ENCODE assay signal across 22 cellular contexts in genomic region chr20:63561624-63562396, GRCh38. TPM values are rescaled to one million over a fixed set of nuclear protein-coding genes. Genes with fewer than 3 reads are reported as not detected.
DNase-seq lines count a peak whose midpoint lies in the region; ATAC-seq, FAIRE-seq and TF ChIP-seq lines count a peak whose summit lies in the region.
"Had no signal": no experiment of that assay in that cellular context is flagged by ENCODE, and none has a peak within 500 bp of the region (broad histone marks: within the 10 kb centered on the region; RNA-seq: fewer than 3 reads in every experiment).

No MANE protein-coding gene starts in this region.

- DNase-seq in HepG2 (ENCODE audit: low spot score) (no peak), right lobe of liver (no peak), RWPE2 (ENCODE audit: low spot score) (peak; percentile 89), neuronal stem cell (ENCODE audit: low spot score) (no peak), foreskin keratinocyte (no peak)
- DNase-seq: AML-193; Caco-2; Calu3; CD4-positive, alpha-beta T cell; DMS79 treated with DMSO at 0.1 percent for 48 hours; GF-D8 had no signal

- no TSS peak for BruUV-seq in HepG2 (replicated peaks; lab: Mats Ljungman, UMichigan)

- H2BK12ac ChIP-seq in neuronal stem cell (ENCODE audit: low read length) = no peak overlapping the region

- TF ChIP-seq EP300 in HepG2 (IDR thresholded peaks at IDR 0.05; ENCODE audit: low read depth in 2 of 2, low read length in 2 of 2) (no peak), HepG2 (CRISPR knock-in tag; IDR thresholded peaks at IDR 0.05; ENCODE audit: borderline replicate concordance) (no peak)

- H3K4me1 ChIP-seq in HepG2 (ENCODE audit: insufficient read depth, low read length) (peaks cover 18% of the 10 kb centered on the region), right lobe of liver (no peaks in the 10 kb centered on the region), RWPE2 (ENCODE audit: insufficient read depth, poor library complexity, severe bottlenecking) (no peaks in the 10 kb centered on the region), neuronal stem cell (ENCODE audit: control insufficient read depth in 2 of 2, insufficient read depth in 1 of 2, low read depth in 1 of 2, low read length in 2 of 2) (peaks cover 7% of the 10 kb centered on the region in 2 donors), foreskin keratinocyte (no peaks in the 10 kb centered on the region)
- H3K4me1 ChIP-seq: A549, Caco-2 had no signal

- H3K9me3 ChIP-seq in HepG2 (ENCODE audit: low read length) (no peaks in the 10 kb centered on the region), right lobe of liver (no peaks in the 10 kb centered on the region), RWPE2 (ENCODE audit: severe bottlenecking) (no peaks in the 10 kb centered on the region), neuronal stem cell (replicated peaks in 1 of 2; ENCODE audit: control insufficient read depth in 2 of 2, insufficient read depth in 1 of 2, low read depth in 1 of 2, low read length in 2 of 2) (no peaks in the 10 kb centered on the region)
- H3K9me3 ChIP-seq: A549 had no signal

- H4K20me1 ChIP-seq in HepG2 (ENCODE audit: insufficient read depth, low read length) = no peaks in the 10 kb centered on the region; the same call in 1 of the 2 replicates

- TF ChIP-seq RAD21 in HepG2 (CRISPR knock-in tag; IDR thresholded peaks at IDR 0.05) = no peak

- no peak overlapping the region for H3K18ac ChIP-seq in neuronal stem cell (ENCODE audit: low read length)

- no peaks in the 10 kb centered on the region; a peak in 1 of 5 replicates for H3K36me3 ChIP-seq in HepG2 (replicated peaks in 1 of 2; ENCODE audit: control insufficient read depth in 1 of 2, insufficient read depth in 2 of 2, low read length in 2 of 2)
- peaks cover 0 to 43% (median 15%) of the 10 kb centered on the region in 4 donors for H3K36me3 ChIP-seq in right lobe of liver
- H3K36me3 ChIP-seq in RWPE2 (ENCODE audit: low read depth) = peaks cover 47% of the 10 kb centered on the region
- H3K36me3 ChIP-seq in neuronal stem cell (replicated peaks in 1 of 2; ENCODE audit: control insufficient read depth in 2 of 2, insufficient read depth in 2 of 2, low read length in 2 of 2) = no peaks in the 10 kb centered on the region

- in situ Hi-C loops in HepG2 (cut with HindIII; ENCODE audit: extremely low pct_ligation_motif_present, low pct_unique_long_range_greater_than_20kb) = no loop called here

- no peak overlapping the region for H4K8ac ChIP-seq in neuronal stem cell (ENCODE audit: low read depth, low read length)

- POLR2A ChIA-PET in HepG2 (lab: Yijun Ruan, JAX) = interaction anchor here (1.4 kb wide), 1 partner anchor 12 kb away, joined by 3 read pairs; the partner anchor contains the start of gene HELZ2

- H2BK5ac ChIP-seq in neuronal stem cell (ENCODE audit: low read length) = no peak overlapping the region

- H3K9ac ChIP-seq in HepG2 (ENCODE audit: insufficient read depth, low read depth, low read length) (no peak overlapping the region), neuronal stem cell (ENCODE audit: low read depth, low read length, poor library complexity) (no peak overlapping the region)

- no peak overlapping the region for H4K91ac ChIP-seq in neuronal stem cell (ENCODE audit: low read depth, low read length, poor library complexity)

- intact Hi-C loops in HepG2 (cut with micrococcal nuclease; ENCODE audit: unreplicated experiment) (no loop called here), right lobe of liver (cut with DNase I) (no loop called here)

- TF ChIP-seq POLR2A in HepG2 (IDR thresholded peaks at IDR 0.05; ENCODE audit: insufficient read depth in 1 of 2, low read depth in 2 of 2, low read length in 2 of 2) (no peak), right lobe of liver (IDR thresholded peaks at IDR 0.05) (no peak)

- H3K4me2 ChIP-seq in HepG2 (ENCODE audit: low read depth, low read length) (no peak overlapping the region), neuronal stem cell (ENCODE audit: insufficient read depth, low read length, poor library complexity, severe bottlenecking) (no peak overlapping the region)
- H3K4me2 ChIP-seq: A549 had no signal

- H2AFZ ChIP-seq in HepG2 (ENCODE audit: low read length) (no peak overlapping the region), neuronal stem cell (ENCODE audit: low read length) (no peak overlapping the region)

- H2AK5ac ChIP-seq in neuronal stem cell (ENCODE audit: low read depth, low read length) = no peak overlapping the region

- H3K4ac ChIP-seq in neuronal stem cell (ENCODE audit: low read length) = no peak overlapping the region

- peaks cover 1% of the 10 kb centered on the region for H3K79me1 ChIP-seq in neuronal stem cell (ENCODE audit: low read depth, low read length)

- WGBS in HepG2 (ENCODE audit: low lambda C conversion rate) = 86% methylated on average over 32 of the region's 36 CpGs
- WGBS in right lobe of liver (ENCODE audit: insufficient coverage, low coverage, low lambda C conversion rate, missing lambda C conversion rate) = no CpG with 5 or more reads among the region's 36 CpGs
- WGBS in neuronal stem cell (ENCODE audit: extremely low coverage in 2 of 2, insufficient read length in 2 of 2, insufficient replicate concordance in 1 of 2), 2 donors = no CpG with 5 or more reads among the region's 36 CpGs

- no peak overlapping the region for H3K4me3 ChIP-seq in HepG2 (replicated peaks in 1 of 3; ENCODE audit: insufficient read depth in 1 of 3, low read depth in 2 of 3, low read length in 3 of 3)
- no peak overlapping the region for H3K4me3 ChIP-seq in right lobe of liver
- no peak overlapping the region for H3K4me3 ChIP-seq in RWPE2 (ENCODE audit: severe bottlenecking)
- H3K4me3 ChIP-seq in neuronal stem cell (ENCODE audit: low read length in 2 of 2) = no peak overlapping the region
- H3K4me3 ChIP-seq: A549 had no signal

- TF ChIP-seq CTCF in HepG2 (CRISPR knock-in tag; IDR thresholded peaks at IDR 0.05) = no peak
- TF ChIP-seq CTCF in right lobe of liver (IDR thresholded peaks at IDR 0.05) = no peak
- TF ChIP-seq CTCF in RWPE2 (IDR thresholded peaks at IDR 0.05; ENCODE audit: poor library complexity, severe bottlenecking) = no peak
- TF ChIP-seq CTCF in foreskin keratinocyte (conservative IDR thresholded peaks at IDR 0.05) = no peak

- no peaks in the 10 kb centered on the region for H3K79me2 ChIP-seq in HepG2 (ENCODE audit: insufficient read depth, low read length)

- no peak for ATAC-seq in HepG2
- ATAC-seq in right lobe of liver = no peak
- no peak for ATAC-seq in RWPE2 (ENCODE audit: low read depth)
- no peak for ATAC-seq in foreskin keratinocyte
- no peak for ATAC-seq in GM21723 (IDR thresholded peaks at IDR 0.05; ENCODE audit: unreplicated experiment)
- ATAC-seq: A549; CD8-positive, alpha-beta T cell had no signal

- peak overlapping the region; percentile 65 for H3K23ac ChIP-seq in neuronal stem cell (ENCODE audit: low read depth, low read length, poor library complexity)

- no peak overlapping the region for H3K14ac ChIP-seq in neuronal stem cell (ENCODE audit: low read length)

- FAIRE-seq in HepG2 (lab: Jason Lieb, UNC) = no peak
- FAIRE-seq: A549, D721Med, G401.6, GM12892, GM19239 had no signal

- no peak overlapping the region for H3K27ac ChIP-seq in HepG2 (ENCODE audit: extremely low read length, insufficient read depth, low read length)
- no peak overlapping the region for H3K27ac ChIP-seq in right lobe of liver
- no peak overlapping the region for H3K27ac ChIP-seq in RWPE2 (ENCODE audit: poor library complexity, severe bottlenecking)
- H3K27ac ChIP-seq in neuronal stem cell (replicated peaks; ENCODE audit: low read length) = no peak overlapping the region
- no peak overlapping the region for H3K27ac ChIP-seq in foreskin keratinocyte
- H3K27ac ChIP-seq: 22Rv1, A549, C4-2B had no signal

- H3K27me3 ChIP-seq in HepG2 (ENCODE audit: control insufficient read depth in 1 of 2, insufficient read depth in 2 of 2, low read length in 2 of 2) (peaks cover 0 to 3% of the 10 kb centered on the region in 2 experiments; a peak in 1 of 5 replicates), right lobe of liver (no peaks in the 10 kb centered on the region), RWPE2 (ENCODE audit: insufficient read depth, poor library complexity, severe bottlenecking) (no peaks in the 10 kb centered on the region), neuronal stem cell (ENCODE audit: control insufficient read depth in 3 of 3, insufficient read depth in 3 of 3, low read depth in 1 of 3, low read length in 3 of 3) (no peaks in the 10 kb centered on the region), foreskin keratinocyte (no peaks in the 10 kb centered on the region)

- H2BK15ac ChIP-seq in neuronal stem cell (ENCODE audit: low read length) = no peak overlapping the region

- CTCF ChIA-PET in HepG2 (lab: Yijun Ruan, JAX; ENCODE audit: low intra/inter-chr PET ratio, low total read pairs) = no interaction called here

- no peak overlapping the region for H2BK120ac ChIP-seq in neuronal stem cell (ENCODE audit: low read depth, low read length)

RNA-seq across cellular contexts. Expression of gene FNDC11, which starts 7.9 kb away (rescaled TPM):
- total RNA-seq in HepG2 (2016; rRNA removed; fragmentation: Illumina TruSeq; extraction: Trizol) (not detected in 2 replicates), right lobe of liver (not detected), foreskin keratinocyte (0.53 and 0.78 TPM in 2 replicates)
- not detected in 2 replicates for total RNA-seq in HepG2 (2016; cell fraction: cytosol; rRNA removed; fragmentation: Illumina TruSeq; extraction: Trizol; ENCODE audit: low read depth)
- not detected in 2 replicates for total RNA-seq in HepG2 (2016; cell fraction: insoluble cytoplasmic fraction; rRNA removed; fragmentation: Illumina TruSeq; extraction: Trizol)
- total RNA-seq in HepG2 (2016; cell fraction: membrane; rRNA removed; fragmentation: Illumina TruSeq; extraction: Trizol) = not detected in 2 replicates
- total RNA-seq in HepG2 (2016; cell fraction: nucleus; rRNA removed; fragmentation: Illumina TruSeq; extraction: Trizol) = not detected in 2 replicates
- polyA plus RNA-seq in HepG2 (2011; rRNA removed) (0.07 and 0.13 TPM in 2 replicates), foreskin keratinocyte (0.67 and 0.68 TPM in 2 replicates)
- 0.19 and 0.23 TPM in 2 replicates for polyA plus RNA-seq in HepG2 (2011; cell fraction: cytosol; rRNA removed)
- 0.45 and 0.48 TPM in 2 replicates for polyA plus RNA-seq in HepG2 (2011; cell fraction: nucleus; rRNA removed)
- 0.05 TPM in 1 of 2 replicates, not detected in the other for polyA plus RNA-seq in HepG2 (2012)
- not detected in 2 replicates for polyA plus RNA-seq in HepG2 (2016; cell fraction: cytosol; fragmentation: Illumina TruSeq; extraction: Trizol; ENCODE audit: low read depth)
- polyA plus RNA-seq in HepG2 (2016; cell fraction: insoluble cytoplasmic fraction; fragmentation: Illumina TruSeq; extraction: Trizol; ENCODE audit: low read depth) = not detected in 2 replicates
- not detected in 2 replicates for polyA plus RNA-seq in HepG2 (2016; cell fraction: membrane; fragmentation: Illumina TruSeq; extraction: Trizol; ENCODE audit: low read depth)
- polyA plus RNA-seq in HepG2 (2016; cell fraction: nucleus; fragmentation: Illumina TruSeq; extraction: Trizol; ENCODE audit: insufficient read depth, low read depth) = not detected in 2 replicates
- polyA minus RNA-seq in HepG2 (2011; rRNA and poly(A)+ RNA removed; ENCODE audit: low replicate concordance) = 0.10 and 0.84 TPM in 2 replicates
- not detected in 2 replicates for polyA minus RNA-seq in HepG2 (2011; cell fraction: cytosol; rRNA and poly(A)+ RNA removed)
- polyA minus RNA-seq in HepG2 (2011; cell fraction: nucleus; rRNA and poly(A)+ RNA removed) = not detected in 2 replicates
- polyA plus RNA-seq in neuronal stem cell (2013, experiment 1 of 2) = 7.5 TPM
- 7.2 TPM for polyA plus RNA-seq in neuronal stem cell (2013, experiment 2 of 2)
- total RNA-seq: Caco-2, Calu3 had no signal

RNA-seq across cellular contexts. Expression of gene HELZ2, which starts 12.2 kb away (rescaled TPM):
- total RNA-seq in HepG2 (2016; rRNA removed; fragmentation: Illumina TruSeq; extraction: Trizol) = 8.4 and 10.1 TPM in 2 replicates
- total RNA-seq in HepG2 (2016; cell fraction: cytosol; rRNA removed; fragmentation: Illumina TruSeq; extraction: Trizol; ENCODE audit: low read depth) = 1.7 and 2.1 TPM in 2 replicates
- 6.8 and 10.0 TPM in 2 replicates for total RNA-seq in HepG2 (2016; cell fraction: insoluble cytoplasmic fraction; rRNA removed; fragmentation: Illumina TruSeq; extraction: Trizol)
- total RNA-seq in HepG2 (2016; cell fraction: membrane; rRNA removed; fragmentation: Illumina TruSeq; extraction: Trizol) = 2.8 and 4.3 TPM in 2 replicates
- 12.8 and 18.4 TPM in 2 replicates for total RNA-seq in HepG2 (2016; cell fraction: nucleus; rRNA removed; fragmentation: Illumina TruSeq; extraction: Trizol)
- 9.6 and 16.1 TPM in 2 replicates for polyA plus RNA-seq in HepG2 (2011; rRNA removed)
- 4.5 and 6.0 TPM in 2 replicates for polyA plus RNA-seq in HepG2 (2011; cell fraction: cytosol; rRNA removed)
- polyA plus RNA-seq in HepG2 (2011; cell fraction: nucleus; rRNA removed) = 39.6 and 48.2 TPM in 2 replicates
- 12.3 and 14.4 TPM in 2 replicates for polyA plus RNA-seq in HepG2 (2012)
- 0.26 and 0.46 TPM in 2 replicates for polyA plus RNA-seq in HepG2 (2016; cell fraction: cytosol; fragmentation: Illumina TruSeq; extraction: Trizol; ENCODE audit: low read depth)
- polyA plus RNA-seq in HepG2 (2016; cell fraction: insoluble cytoplasmic fraction; fragmentation: Illumina TruSeq; extraction: Trizol; ENCODE audit: low read depth) = 5.2 and 6.9 TPM in 2 replicates
- 0.43 and 0.84 TPM in 2 replicates for polyA plus RNA-seq in HepG2 (2016; cell fraction: membrane; fragmentation: Illumina TruSeq; extraction: Trizol; ENCODE audit: low read depth)
- polyA plus RNA-seq in HepG2 (2016; cell fraction: nucleus; fragmentation: Illumina TruSeq; extraction: Trizol; ENCODE audit: insufficient read depth, low read depth) = 17.4 and 18.8 TPM in 2 replicates
- 33.2 and 74.9 TPM in 2 replicates for polyA minus RNA-seq in HepG2 (2011; rRNA and poly(A)+ RNA removed; ENCODE audit: low replicate concordance)
- 41.7 and 42.0 TPM in 2 replicates for polyA minus RNA-seq in HepG2 (2011; cell fraction: cytosol; rRNA and poly(A)+ RNA removed)
- polyA minus RNA-seq in HepG2 (2011; cell fraction: nucleus; rRNA and poly(A)+ RNA removed) = 35.3 and 47.0 TPM in 2 replicates
- total RNA-seq in right lobe of liver = 10 to 100 TPM; 14.8 to 30.3 (median 24.1) TPM
- 5.7 TPM for polyA plus RNA-seq in neuronal stem cell (2013, experiment 1 of 2)
- polyA plus RNA-seq in neuronal stem cell (2013, experiment 2 of 2) = 5.8 TPM
- total RNA-seq in foreskin keratinocyte = 65.5 and 84.8 TPM in 2 replicates
- polyA plus RNA-seq in foreskin keratinocyte = 13.0 and 13.6 TPM in 2 replicates

RNA-seq across cellular contexts. Expression of gene SRMS, which starts 14.3 kb away (rescaled TPM):
- total RNA-seq in HepG2 (2016; rRNA removed; fragmentation: Illumina TruSeq; extraction: Trizol) (not detected in 2 replicates), right lobe of liver (not detected), foreskin keratinocyte (0.11 and 0.17 TPM in 2 replicates)
- total RNA-seq in HepG2 (2016; cell fraction: cytosol; rRNA removed; fragmentation: Illumina TruSeq; extraction: Trizol; ENCODE audit: low read depth) = not detected in 2 replicates
- not detected in 2 replicates for total RNA-seq in HepG2 (2016; cell fraction: insoluble cytoplasmic fraction; rRNA removed; fragmentation: Illumina TruSeq; extraction: Trizol)
- total RNA-seq in HepG2 (2016; cell fraction: membrane; rRNA removed; fragmentation: Illumina TruSeq; extraction: Trizol) = not detected in 2 replicates
- total RNA-seq in HepG2 (2016; cell fraction: nucleus; rRNA removed; fragmentation: Illumina TruSeq; extraction: Trizol) = not detected in 2 replicates
- polyA plus RNA-seq in HepG2 (2011; rRNA removed) (0.09 TPM in 1 of 2 replicates, not detected in the other), foreskin keratinocyte (0.04 and 0.09 TPM in 2 replicates)
- polyA plus RNA-seq in HepG2 (2011; cell fraction: cytosol; rRNA removed) = not detected in 2 replicates
- 0.10 and 0.37 TPM in 2 replicates for polyA plus RNA-seq in HepG2 (2011; cell fraction: nucleus; rRNA removed)
- 0.17 TPM in 1 of 2 replicates, not detected in the other for polyA plus RNA-seq in HepG2 (2012)
- not detected in 2 replicates for polyA plus RNA-seq in HepG2 (2016; cell fraction: cytosol; fragmentation: Illumina TruSeq; extraction: Trizol; ENCODE audit: low read depth)
- not detected in 2 replicates for polyA plus RNA-seq in HepG2 (2016; cell fraction: insoluble cytoplasmic fraction; fragmentation: Illumina TruSeq; extraction: Trizol; ENCODE audit: low read depth)
- not detected in 2 replicates for polyA plus RNA-seq in HepG2 (2016; cell fraction: membrane; fragmentation: Illumina TruSeq; extraction: Trizol; ENCODE audit: low read depth)
- polyA plus RNA-seq in HepG2 (2016; cell fraction: nucleus; fragmentation: Illumina TruSeq; extraction: Trizol; ENCODE audit: insufficient read depth, low read depth) = not detected in 2 replicates
- polyA minus RNA-seq in HepG2 (2011; rRNA and poly(A)+ RNA removed; ENCODE audit: low replicate concordance) = 0.28 TPM in 1 of 2 replicates, not detected in the other
- polyA minus RNA-seq in HepG2 (2011; cell fraction: cytosol; rRNA and poly(A)+ RNA removed) = not detected in 2 replicates
- not detected in 2 replicates for polyA minus RNA-seq in HepG2 (2011; cell fraction: nucleus; rRNA and poly(A)+ RNA removed)
- polyA plus RNA-seq in neuronal stem cell (2013, experiment 1 of 2) = not detected
- not detected for polyA plus RNA-seq in neuronal stem cell (2013, experiment 2 of 2)
- total RNA-seq: A172; Caco-2; Calu3; CD4-positive, alpha-beta T cell; CD8-positive, alpha-beta T cell had no signal
- polyA plus RNA-seq: A549, BJ had no signal

RNA-seq across cellular contexts. Expression of gene PTK6, which starts 24.6 kb away (rescaled TPM):
- total RNA-seq in HepG2 (2016; rRNA removed; fragmentation: Illumina TruSeq; extraction: Trizol) (not detected in 2 replicates), right lobe of liver (10 to 100 TPM in 1 of 6 experiments, 1 to 10 TPM in 3, under 1 TPM in 2; 0.78 to 11.0 (median 3.6) TPM), foreskin keratinocyte (15.7 and 21.8 TPM in 2 replicates)
- total RNA-seq in HepG2 (2016; cell fraction: cytosol; rRNA removed; fragmentation: Illumina TruSeq; extraction: Trizol; ENCODE audit: low read depth) = not detected in 2 replicates
- not detected in 2 replicates for total RNA-seq in HepG2 (2016; cell fraction: insoluble cytoplasmic fraction; rRNA removed; fragmentation: Illumina TruSeq; extraction: Trizol)
- total RNA-seq in HepG2 (2016; cell fraction: membrane; rRNA removed; fragmentation: Illumina TruSeq; extraction: Trizol) = not detected in 2 replicates
- not detected in 2 replicates for total RNA-seq in HepG2 (2016; cell fraction: nucleus; rRNA removed; fragmentation: Illumina TruSeq; extraction: Trizol)
- polyA plus RNA-seq in HepG2 (2011; rRNA removed) (0.07 and 0.08 TPM in 2 replicates), foreskin keratinocyte (15.2 and 22.0 TPM in 2 replicates)
- polyA plus RNA-seq in HepG2 (2011; cell fraction: cytosol; rRNA removed) = 0.05 and 0.08 TPM in 2 replicates
- 0.27 and 0.42 TPM in 2 replicates for polyA plus RNA-seq in HepG2 (2011; cell fraction: nucleus; rRNA removed)
- polyA plus RNA-seq in HepG2 (2012) = 0.09 and 0.11 TPM in 2 replicates
- not detected in 2 replicates for polyA plus RNA-seq in HepG2 (2016; cell fraction: cytosol; fragmentation: Illumina TruSeq; extraction: Trizol; ENCODE audit: low read depth)
- polyA plus RNA-seq in HepG2 (2016; cell fraction: insoluble cytoplasmic fraction; fragmentation: Illumina TruSeq; extraction: Trizol; ENCODE audit: low read depth) = not detected in 2 replicates
- polyA plus RNA-seq in HepG2 (2016; cell fraction: membrane; fragmentation: Illumina TruSeq; extraction: Trizol; ENCODE audit: low read depth) = not detected in 2 replicates
- not detected in 2 replicates for polyA plus RNA-seq in HepG2 (2016; cell fraction: nucleus; fragmentation: Illumina TruSeq; extraction: Trizol; ENCODE audit: insufficient read depth, low read depth)
- polyA minus RNA-seq in HepG2 (2011; rRNA and poly(A)+ RNA removed; ENCODE audit: low replicate concordance) = 0.18 and 9.4 TPM in 2 replicates
- polyA minus RNA-seq in HepG2 (2011; cell fraction: cytosol; rRNA and poly(A)+ RNA removed) = not detected in 2 replicates
- 0.12 and 0.13 TPM in 2 replicates for polyA minus RNA-seq in HepG2 (2011; cell fraction: nucleus; rRNA and poly(A)+ RNA removed)
- not detected for polyA plus RNA-seq in neuronal stem cell (2013, experiment 1 of 2)
- not detected for polyA plus RNA-seq in neuronal stem cell (2013, experiment 2 of 2)

RNA-seq across cellular contexts. Expression of gene PPDPF, which starts 41.2 kb away (rescaled TPM):
- total RNA-seq in HepG2 (2016; rRNA removed; fragmentation: Illumina TruSeq; extraction: Trizol) = 6.0 and 7.0 TPM in 2 replicates
- 21.9 and 23.8 TPM in 2 replicates for total RNA-seq in HepG2 (2016; cell fraction: cytosol; rRNA removed; fragmentation: Illumina TruSeq; extraction: Trizol; ENCODE audit: low read depth)
- 4.3 and 5.4 TPM in 2 replicates for total RNA-seq in HepG2 (2016; cell fraction: insoluble cytoplasmic fraction; rRNA removed; fragmentation: Illumina TruSeq; extraction: Trizol)
- 16.4 and 22.5 TPM in 2 replicates for total RNA-seq in HepG2 (2016; cell fraction: membrane; rRNA removed; fragmentation: Illumina TruSeq; extraction: Trizol)
- 5.4 and 6.2 TPM in 2 replicates for total RNA-seq in HepG2 (2016; cell fraction: nucleus; rRNA removed; fragmentation: Illumina TruSeq; extraction: Trizol)
- 1.8 and 2.2 TPM in 2 replicates for polyA plus RNA-seq in HepG2 (2011; rRNA removed)
- polyA plus RNA-seq in HepG2 (2011; cell fraction: cytosol; rRNA removed) = 2.4 and 6.2 TPM in 2 replicates
- 6.3 and 9.5 TPM in 2 replicates for polyA plus RNA-seq in HepG2 (2011; cell fraction: nucleus; rRNA removed)
- polyA plus RNA-seq in HepG2 (2012) = 12.0 and 18.6 TPM in 2 replicates
- polyA plus RNA-seq in HepG2 (2016; cell fraction: cytosol; fragmentation: Illumina TruSeq; extraction: Trizol; ENCODE audit: low read depth) = 606 and 718 TPM in 2 replicates
- polyA plus RNA-seq in HepG2 (2016; cell fraction: insoluble cytoplasmic fraction; fragmentation: Illumina TruSeq; extraction: Trizol; ENCODE audit: low read depth) = 42.4 and 57.7 TPM in 2 replicates
- polyA plus RNA-seq in HepG2 (2016; cell fraction: membrane; fragmentation: Illumina TruSeq; extraction: Trizol; ENCODE audit: low read depth) = 288 and 295 TPM in 2 replicates
- polyA plus RNA-seq in HepG2 (2016; cell fraction: nucleus; fragmentation: Illumina TruSeq; extraction: Trizol; ENCODE audit: insufficient read depth, low read depth) = 40.1 and 40.2 TPM in 2 replicates
- 8.4 and 13.9 TPM in 2 replicates for polyA minus RNA-seq in HepG2 (2011; rRNA and poly(A)+ RNA removed; ENCODE audit: low replicate concordance)
- polyA minus RNA-seq in HepG2 (2011; cell fraction: cytosol; rRNA and poly(A)+ RNA removed) = 15.8 and 39.4 TPM in 2 replicates
- 4.5 and 4.8 TPM in 2 replicates for polyA minus RNA-seq in HepG2 (2011; cell fraction: nucleus; rRNA and poly(A)+ RNA removed)
- 10 to 100 TPM; 50.2 to 99.4 (median 76.7) TPM for total RNA-seq in right lobe of liver
- polyA plus RNA-seq in neuronal stem cell (2013, experiment 1 of 2) = 310 TPM
- polyA plus RNA-seq in neuronal stem cell (2013, experiment 2 of 2) = 296 TPM
- total RNA-seq in foreskin keratinocyte = 181 and 190 TPM in 2 replicates
- 575 and 701 TPM in 2 replicates for polyA plus RNA-seq in foreskin keratinocyte
